Comparison of ENCODE assay signal across 10 cellular contexts in the genomic region with DNA sequence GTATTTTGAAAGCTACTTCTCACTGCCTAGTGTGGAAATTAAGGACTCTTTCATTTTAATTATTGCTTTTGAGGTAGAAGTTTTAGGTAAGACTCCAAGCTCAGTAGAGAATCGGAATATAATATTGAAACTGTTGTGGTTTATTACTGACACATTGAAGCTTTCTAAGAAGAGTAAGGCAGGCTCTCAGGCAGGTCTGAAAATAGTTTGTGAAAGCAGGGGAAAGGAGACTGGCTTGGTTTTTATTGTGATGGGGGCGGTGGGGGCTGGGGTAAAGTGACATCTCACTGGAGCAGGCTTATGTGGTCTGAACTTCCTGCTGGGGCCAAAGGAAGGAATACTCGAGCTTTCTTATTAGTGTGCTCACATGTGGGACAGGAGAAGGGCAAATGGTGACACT.
A peak's percentile ranks its signal among the peaks of the same experiment; 100 is the strongest.
DNase-seq lines count a peak whose midpoint lies in the region; ATAC-seq, FAIRE-seq and TF ChIP-seq lines count a peak whose summit lies in the region.
"Had no signal": no experiment of that assay in that cellular context is flagged by ENCODE, and none has a peak within 500 bp of the region (broad histone marks: within the 10 kb centered on the region; RNA-seq: fewer than 3 reads in every experiment).

No MANE protein-coding gene starts in this region.

- no peak for TF ChIP-seq POLR2A in GM12892 (IDR thresholded peaks at IDR 0.05; ENCODE audit: low read depth, low read length)

- no peaks in the 10 kb centered on the region for H3K36me3 Mint-ChIP-seq in HFFc6 (ENCODE audit: low read depth)

- FAIRE-seq in GM12892 (lab: Jason Lieb, UNC): peak; percentile 21

- peaks cover 39% of the 10 kb centered on the region for H3K4me1 Mint-ChIP-seq in HFFc6 (ENCODE audit: low read depth)

- no peaks in the 10 kb centered on the region; the same call in 1 of the 2 replicates for H3K27me3 Mint-ChIP-seq in HFFc6 (ENCODE audit: insufficient read depth)

- H3K4me3 Mint-ChIP-seq in HFFc6: no peak overlapping the region

- DNase-seq in GM12892 (ENCODE audit: insufficient read length): no peak
- peak; percentile 20 to 21 for DNase-seq in Kasumi-1 (lab: John Stamatoyannopoulos, UW)
- DNase-seq in AG20443 (ENCODE audit: low spot score): no peak
- DNase-seq in G401 (ENCODE audit: low spot score): no peak
- DNase-seq in HFFc6: no peak
- no peak for DNase-seq in activated gamma-delta T cell (lab: John Stamatoyannopoulos, UW)
- DNase-seq: BE2C, T-helper 9 cell had no signal

- ATAC-seq in GM19438 (IDR thresholded peaks at IDR 0.05; ENCODE audit: low read depth, unreplicated experiment): peak; percentile 78
- ATAC-seq in HG02943 (IDR thresholded peaks at IDR 0.05; ENCODE audit: low read depth, unreplicated experiment): peak; percentile 81

- H3K27ac Mint-ChIP-seq in HFFc6: no peak overlapping the region

- no peak for TF ChIP-seq CTCF in HFFc6 (IDR thresholded peaks at IDR 0.05)

- H3K9me3 Mint-ChIP-seq in HFFc6: no peaks in the 10 kb centered on the region

- in situ Hi-C loops in G401 (cut with HindIII; ENCODE audit: low sequenced_read_pairs): no loop called here

Comparison
In these comparisons a context has a peak if more than half of its experiments do, and no peak if none do; other contexts are left out.
1. DNase-seq: peak in Kasumi-1 (2 of 2); none in GM12892 (single experiment), AG20443 (single experiment), G401 (single experiment), HFFc6 (single experiment) and activated gamma-delta T cell (single experiment).